Comparison of ENCODE assay signal across 16 cellular contexts in genomic region chr18:30988440-30988839, GRCh38. TPM values are rescaled to one million over a fixed set of nuclear protein-coding genes. Genes with fewer than 3 reads are reported as not detected.
DNase-seq lines count a peak whose midpoint lies in the region; ATAC-seq, FAIRE-seq and TF ChIP-seq lines count a peak whose summit lies in the region.
"Had no signal": no experiment of that assay in that cellular context is flagged by ENCODE, and none has a peak within 500 bp of the region (broad histone marks: within the 10 kb centered on the region; RNA-seq: fewer than 3 reads in every experiment).

No MANE protein-coding gene starts in this region.

- H3K4me1 ChIP-seq in left ventricle myocardium inferior: peaks cover 4% of the 10 kb centered on the region
- peaks cover 46% of the 10 kb centered on the region for H3K4me1 ChIP-seq in keratinocyte (ENCODE audit: control insufficient read depth, extremely low read depth, insufficient read depth, low read length)
- H3K4me1 ChIP-seq in vagina: no peaks in the 10 kb centered on the region

- no peak for TF ChIP-seq POLR2A in vagina (IDR thresholded peaks at IDR 0.05)

- no peaks in the 10 kb centered on the region for H3K9me3 ChIP-seq in left ventricle myocardium inferior (replicated peaks)
- H3K9me3 ChIP-seq in keratinocyte (ENCODE audit: control insufficient read depth, low read depth, low read length): no peaks in the 10 kb centered on the region
- H3K9me3 ChIP-seq in vagina: no peaks in the 10 kb centered on the region
- H3K9me3 ChIP-seq: MG63, SJSA1 had no signal

- no peaks in the 10 kb centered on the region for H3K36me3 ChIP-seq in left ventricle myocardium inferior
- H3K36me3 ChIP-seq in keratinocyte (ENCODE audit: control insufficient read depth in 2 of 2, extremely low read depth in 1 of 2, insufficient read depth in 2 of 2, low read length in 2 of 2): peaks cover 2 to 11% of the 10 kb centered on the region in 2 experiments
- no peaks in the 10 kb centered on the region for H3K36me3 ChIP-seq in vagina
- H3K36me3 ChIP-seq: MG63, SJSA1 had no signal

- no peak overlapping the region for H3K27ac ChIP-seq in left ventricle myocardium inferior (replicated peaks)
- peak overlapping the region; percentile 98 for H3K27ac ChIP-seq in keratinocyte (ENCODE audit: control insufficient read depth, insufficient read depth, low read length)
- peak overlapping the region; percentile 50 for H3K27ac ChIP-seq in vagina
- H3K27ac ChIP-seq: SJSA1 had no signal

- peak overlapping the region; percentile 94 for H3K4me2 ChIP-seq in keratinocyte (ENCODE audit: control insufficient read depth, extremely low read depth, insufficient read depth, low read depth, low read length)

- peak; percentile 84 for ATAC-seq in Right ventricle myocardium superior (ENCODE audit: poor library complexity)
- no peak for ATAC-seq in activated CD4-positive, CD25-positive, alpha-beta regulatory T cell treated with anti-CD3 and anti-CD28 coated beads, Interleukin-2, amount 50 U/mL, for 24 hours

- H4K20me1 ChIP-seq in keratinocyte (ENCODE audit: control insufficient read depth, extremely low read depth, insufficient read depth, low read length): no peaks in the 10 kb centered on the region

- H2AFZ ChIP-seq in keratinocyte (ENCODE audit: control insufficient read depth, low read length): no peak overlapping the region

- peak overlapping the region; percentile 83 for H3K9ac ChIP-seq in keratinocyte (ENCODE audit: control insufficient read depth, extremely low read depth, insufficient read depth, low read length)

- dilution Hi-C loops in keratinocyte (cut with MboI; ENCODE audit: extremely low pct_ligation_motif_present, low sequenced_read_pairs): no loop called here

- FAIRE-seq in keratinocyte (lab: Jason Lieb, UNC): peak; percentile 87

- H3K4me3 ChIP-seq in left ventricle myocardium inferior: no peak overlapping the region
- H3K4me3 ChIP-seq in epithelial cell of esophagus (ENCODE audit: low read length): no peak overlapping the region
- H3K4me3 ChIP-seq in keratinocyte (ENCODE audit: control insufficient read depth in 2 of 3, extremely low read depth in 1 of 3, insufficient read depth in 2 of 3, low read depth in 1 of 3, low read length in 3 of 3): no peak overlapping the region
- no peak overlapping the region for H3K4me3 ChIP-seq in vagina
- H3K4me3 ChIP-seq: MG63, SJSA1 had no signal

- intact Hi-C loops in Right ventricle myocardium superior (cut with DNase I) (loop anchor here (10.0 kb wide), 1 partner anchor 516 kb away; no protein-coding TSS in a partner anchor), left ventricle myocardium inferior (cut with micrococcal nuclease) (no loop called here), vagina (cut with DNase I) (no loop called here)

- TF ChIP-seq CTCF in left ventricle myocardium inferior (IDR thresholded peaks at IDR 0.05; ENCODE audit: borderline replicate concordance): no peak
- no peak for TF ChIP-seq CTCF in epithelial cell of esophagus (IDR thresholded peaks at IDR 0.05; ENCODE audit: insufficient read depth, low read depth, low read length, missing control alignments)
- TF ChIP-seq CTCF in keratinocyte (optimal IDR thresholded peaks at IDR 0.05 in 1 of 3, IDR thresholded peaks at IDR 0.05 in 1 of 3, conservative IDR thresholded peaks at IDR 0.05 in 1 of 3; ENCODE audit: extremely low read depth in 1 of 3, insufficient read depth in 2 of 3, low read length in 3 of 3): no peak
- no peak for TF ChIP-seq CTCF in vagina (IDR thresholded peaks at IDR 0.05)

- H3K9me1 ChIP-seq in keratinocyte (ENCODE audit: control insufficient read depth, extremely low read depth, insufficient read depth, low read length): peaks cover 4% of the 10 kb centered on the region

- H3K27me3 ChIP-seq in left ventricle myocardium inferior (ENCODE audit: low read depth): no peaks in the 10 kb centered on the region
- H3K27me3 ChIP-seq in keratinocyte (ENCODE audit: control insufficient read depth, extremely low read depth, insufficient read depth, low read length): no peaks in the 10 kb centered on the region
- no peaks in the 10 kb centered on the region for H3K27me3 ChIP-seq in vagina
- H3K27me3 ChIP-seq: MG63, SJSA1 had no signal

- DNase-seq in Right ventricle myocardium superior (no peak), left ventricle myocardium inferior (no peak), epithelial cell of esophagus (ENCODE audit: low read depth) (peak; percentile 47), keratinocyte (ENCODE audit: low read depth, low spot score) (no peak), vagina (ENCODE audit: extremely low spot score in 2 of 2) (no peak), DMS53 treated with DMSO at 0.1 percent for 48 hours (lab: John Stamatoyannopoulos, UW; ENCODE audit: unreplicated experiment) (no peak), mesenteric fat pad (ENCODE audit: low spot score) (no peak)
- DNase-seq: GF-D8, Kasumi-1, MG63, NCI-H1417, NCI-H1694 treated with DMSO at 0.1 percent for 48 hours, NCI-H510A had no signal

- no peaks in the 10 kb centered on the region for H3K79me2 ChIP-seq in keratinocyte (ENCODE audit: control insufficient read depth, insufficient read depth, low read length)

RNA-seq across cellular contexts. Expression of gene DSC3, which starts 54.1 kb away (rescaled TPM):
- total RNA-seq in Right ventricle myocardium superior: not detected
- not detected for total RNA-seq in left ventricle myocardium inferior
- 92.5 to 116 TPM (median 103 TPM) in 3 replicates for polyA plus RNA-seq in keratinocyte
- 133 TPM for polyA plus RNA-seq in keratinocyte (2011; ENCODE audit: low read depth)
- 37.2 and 55.2 TPM in 2 replicates for polyA plus RNA-seq in keratinocyte (2011; cell fraction: cytosol; rRNA removed)
- polyA plus RNA-seq in keratinocyte (2011; cell fraction: nucleus; rRNA removed): 229 and 268 TPM in 2 replicates
- 117 and 167 TPM in 2 replicates for polyA plus RNA-seq in keratinocyte (2012; ENCODE audit: low replicate concordance)
- 35.2 to 208 TPM (median 137 TPM) in 3 replicates for polyA minus RNA-seq in keratinocyte
- polyA minus RNA-seq in keratinocyte (2011; cell fraction: cytosol; rRNA and poly(A)+ RNA removed): 111 TPM
- 303 and 604 TPM in 2 replicates for polyA minus RNA-seq in keratinocyte (2011; cell fraction: nucleus; rRNA and poly(A)+ RNA removed)
- total RNA-seq in vagina: 176 TPM
- total RNA-seq in mesenteric fat pad: 0.22 TPM
- polyA plus RNA-seq: CD14-positive monocyte had no signal

Comparison
In these comparisons a context has a peak if more than half of its experiments do, and no peak if none do; other contexts are left out.
1. RNA of gene DSC3, which starts 54.1 kb away (total RNA-seq): 176 TPM in vagina (single experiment); 0.22 TPM in mesenteric fat pad (single experiment), not detected in Right ventricle myocardium superior (single experiment) and not detected in left ventricle myocardium inferior (single experiment); every median in the first group is over 100 times any median in the second.